In genomic region chr11:62433141-62433543, GRCh38 we compare ENCODE assay signal across 15 cellular contexts. TPM values are rescaled to one million over a fixed set of nuclear protein-coding genes. Genes with fewer than 3 reads are reported as not detected.
DNase-seq lines count a peak whose midpoint lies in the region; ATAC-seq and TF ChIP-seq lines count a peak whose summit lies in the region.
"Had no signal": no experiment of that assay in that cellular context is flagged by ENCODE, and none has a peak within 500 bp of the region (broad histone marks: within the 10 kb centered on the region; RNA-seq: fewer than 3 reads in every experiment).

No MANE protein-coding gene starts in this region.

- H3K36me3 Mint-ChIP-seq in Calu3 (ENCODE audit: insufficient read depth, unreplicated experiment) = peaks cover 18% of the 10 kb centered on the region
- H3K36me3 Mint-ChIP-seq: activated naive CD4-positive, alpha-beta T cell treated with anti-CD3 and anti-CD28 coated beads, Interleukin-2, amount 10 ng/mL, durations not matched to agents 7 days and 5 days; stimulated activated effector memory CD8-positive, alpha-beta T cell treated with anti-CD3 and anti-CD28 coated beads, Interleukin-12 subunit alpha, Interleukin-12 subunit beta, amount 100 ng/mL, for 72 hours had no signal

- TF ChIP-seq CTCF in Calu3 (IDR thresholded peaks at IDR 0.05; ENCODE audit: unreplicated experiment) = no peak
- TF ChIP-seq CTCF in Panc1 (IDR thresholded peaks at IDR 0.05) = no peak
- no peak for TF ChIP-seq CTCF in gastrocnemius medialis (IDR thresholded peaks at IDR 0.05 in 4 of 5, conservative IDR thresholded peaks at IDR 0.05 in 1 of 5)

- H3K27me3 ChIP-seq in Panc1 (ENCODE audit: control insufficient read depth, insufficient read depth, low read length) = no peaks in the 10 kb centered on the region
- no peaks in the 10 kb centered on the region for H3K27me3 ChIP-seq in gastrocnemius medialis
- H3K27me3 ChIP-seq: SJSA1 had no signal

- peaks cover 56% of the 10 kb centered on the region for H3K4me1 ChIP-seq in Panc1 (ENCODE audit: control insufficient read depth, insufficient read depth, low read length)
- peaks cover 5 to 8% of the 10 kb centered on the region in 2 donors for H3K4me1 ChIP-seq in gastrocnemius medialis

- DNase-seq in Calu3 = no peak
- no peak for DNase-seq in Panc1 (ENCODE audit: low read depth, low spot score)
- peak; percentile 48 for DNase-seq in left kidney (ENCODE audit: low read depth, low spot score)
- no peak for DNase-seq in gastrocnemius medialis
- no peak for DNase-seq in dermis blood vessel endothelial cell
- DNase-seq in stimulated activated CD4-positive, alpha-beta T cell treated with anti-CD3 and anti-CD28 coated beads, Interleukin-2, amount 100 ng/mL, for 24 hours = no peak
- DNase-seq: activated naive CD4-positive, alpha-beta T cell treated with anti-CD3 and anti-CD28 coated beads, Interleukin-2, amount 10 ng/mL, durations not matched to agents 7 days and 5 days; CD4-positive, CD25-positive, alpha-beta regulatory T cell; H9; stimulated activated CD4-positive, alpha-beta T cell treated with anti-CD3 and anti-CD28 coated beads, Interleukin-2, amount 100 ng/mL, for 48 hours had no signal

- BruUV-seq in Calu3 (replicated peaks; lab: Mats Ljungman, UMichigan) (no TSS peak), Panc1 (replicated peaks; lab: Mats Ljungman, UMichigan) (no TSS peak)

- H3K36me3 ChIP-seq in Panc1 (ENCODE audit: control insufficient read depth, insufficient read depth, low read length) (no peaks in the 10 kb centered on the region), gastrocnemius medialis (no peaks in the 10 kb centered on the region)
- H3K36me3 ChIP-seq: SJSA1 had no signal

- H3K4me3 ChIP-seq in Panc1 (ENCODE audit: low read depth in 2 of 2, low read length in 2 of 2) = peak overlapping the region in 1 of 2 experiments; percentile 29; a peak in 1 of 4 replicates
- peak overlapping the region in 1 of 4 donors; percentile 2 for H3K4me3 ChIP-seq in gastrocnemius medialis
- H3K4me3 ChIP-seq: SJSA1 had no signal

- H3K27ac ChIP-seq in Panc1 (ENCODE audit: low read length) (peak overlapping the region; percentile 98), gastrocnemius medialis (peak overlapping the region; percentile 44 to 78 (median 70))
- H3K27ac ChIP-seq: SJSA1 had no signal

- POLR2A ChIA-PET in Panc1 (lab: Charles Lee) = interaction anchor here (0.6 kb wide), 2 partner anchors 51 to 130 kb away, joined by 3 to 4 read pairs; no protein-coding TSS in a partner anchor

- ATAC-seq in Panc1 (peak; percentile 43), gastrocnemius medialis (no peak), HG02840 (IDR thresholded peaks at IDR 0.05; ENCODE audit: low FRiP score, unreplicated experiment) (no peak), HG03469 (IDR thresholded peaks at IDR 0.05; ENCODE audit: unreplicated experiment) (no peak)
- ATAC-seq: stimulated activated effector memory CD8-positive, alpha-beta T cell treated with anti-CD3 and anti-CD28 coated beads, Interleukin-12 subunit alpha, Interleukin-12 subunit beta, amount 100 ng/mL, for 72 hours had no signal

- peaks cover 37% of the 10 kb centered on the region for H3K4me1 Mint-ChIP-seq in Calu3 (ENCODE audit: low read depth, unreplicated experiment)

- H3K27ac Mint-ChIP-seq in Calu3 (ENCODE audit: unreplicated experiment) = peak overlapping the region; percentile 60
- H3K27ac Mint-ChIP-seq: activated naive CD4-positive, alpha-beta T cell treated with anti-CD3 and anti-CD28 coated beads, Interleukin-2, amount 10 ng/mL, durations not matched to agents 7 days and 5 days; CD4-positive, CD25-positive, alpha-beta regulatory T cell; H9; stimulated activated effector memory CD8-positive, alpha-beta T cell treated with anti-CD3 and anti-CD28 coated beads, Interleukin-12 subunit alpha, Interleukin-12 subunit beta, amount 100 ng/mL, for 72 hours had no signal

- H3K9me3 Mint-ChIP-seq in Calu3 (ENCODE audit: low read depth, unreplicated experiment) = no peaks in the 10 kb centered on the region
- H3K9me3 Mint-ChIP-seq: activated naive CD4-positive, alpha-beta T cell treated with anti-CD3 and anti-CD28 coated beads, Interleukin-2, amount 10 ng/mL, durations not matched to agents 7 days and 5 days; CD4-positive, CD25-positive, alpha-beta regulatory T cell; stimulated activated effector memory CD8-positive, alpha-beta T cell treated with anti-CD3 and anti-CD28 coated beads, Interleukin-12 subunit alpha, Interleukin-12 subunit beta, amount 100 ng/mL, for 72 hours had no signal

- in situ Hi-C loops in Panc1 (cut with HindIII; ENCODE audit: low pct_unique_long_range_greater_than_20kb, low sequenced_read_pairs) (no loop called here), gastrocnemius medialis (cut with MboI; ENCODE audit: low sequenced_read_pairs in 4 of 4) (no loop called here)

- TF ChIP-seq POLR2A in gastrocnemius medialis (IDR thresholded peaks at IDR 0.05) = no peak

- H3K27me3 Mint-ChIP-seq in Calu3 (ENCODE audit: unreplicated experiment) = peaks cover 19% of the 10 kb centered on the region
- H3K27me3 Mint-ChIP-seq: CD4-positive, CD25-positive, alpha-beta regulatory T cell had no signal

- CTCF ChIA-PET in Calu3 (lab: Charles Lee) = interaction anchor here (0.7 kb wide), 1 partner anchor 1207 kb away, joined by 3 read pairs; no protein-coding TSS in a partner anchor
- CTCF ChIA-PET in Panc1 (lab: Charles Lee) = interaction anchor here (0.6 to 1.2 kb wide), 3 partner anchors 8 to 110 kb away, joined by 3 to 6 read pairs (median 5); no protein-coding TSS in a partner anchor

- H3K4me3 Mint-ChIP-seq in Calu3 (ENCODE audit: low read depth, unreplicated experiment) = peak overlapping the region; percentile 14
- H3K4me3 Mint-ChIP-seq: activated naive CD4-positive, alpha-beta T cell treated with anti-CD3 and anti-CD28 coated beads, Interleukin-2, amount 10 ng/mL, durations not matched to agents 7 days and 5 days; H9; stimulated activated effector memory CD8-positive, alpha-beta T cell treated with anti-CD3 and anti-CD28 coated beads, Interleukin-12 subunit alpha, Interleukin-12 subunit beta, amount 100 ng/mL, for 72 hours had no signal

- no peaks in the 10 kb centered on the region for H3K9me3 ChIP-seq in Panc1 (ENCODE audit: control insufficient read depth, insufficient read depth, low read depth, low read length)
- H3K9me3 ChIP-seq in gastrocnemius medialis = no peaks in the 10 kb centered on the region
- H3K9me3 ChIP-seq: SJSA1 had no signal

- intact Hi-C loops in Calu3 (cut with micrococcal nuclease; ENCODE audit: unreplicated experiment) = loop anchor here (5.0 kb wide), 2 partner anchors 41 to 49 kb away; no protein-coding TSS in a partner anchor
- intact Hi-C loops in Panc1 (cut with micrococcal nuclease; ENCODE audit: unreplicated experiment) = no loop called here
- intact Hi-C loops in gastrocnemius medialis (cut with DNase I; ENCODE audit: low total_unique reads) = no loop called here

RNA-seq across cellular contexts. Expression of gene SCGB1A1, which starts 14.3 kb away (rescaled TPM):
- total RNA-seq in Calu3 (2022) = not detected in 2 replicates
- 1.1 TPM for total RNA-seq in Panc1 (2021; ENCODE audit: unreplicated experiment)
- 0.70 TPM for polyA plus RNA-seq in Panc1 (2012; ENCODE audit: insufficient read length)
- total RNA-seq in gastrocnemius medialis = not detected
- not detected in 2 replicates for total RNA-seq in dermis blood vessel endothelial cell
- total RNA-seq: CD4-positive, CD25-positive, alpha-beta regulatory T cell; H9; posterior vena cava; SJSA1 had no signal
- polyA plus RNA-seq: CD4-positive, CD25-positive, alpha-beta regulatory T cell had no signal
